1 cellular context compared by ENCODE assay signal in genomic region chrX:73944582-73944947, GRCh38.
TF ChIP-seq lines count a peak whose summit lies in the region.

No MANE protein-coding gene starts in this region.

TF ChIP-seq in neural cell, 6 proteins besides CTCF, POLR2A, EP300 and RAD21 (continued from another document):
- TF ChIP-seq REST (IDR thresholded peaks at IDR 0.05; ENCODE audit: borderline replicate concordance), result peak; percentile 1
